In genomic region chr20:46220808-46221207, GRCh38 we compare ENCODE assay signal across 11 cellular contexts.
DNase-seq lines count a peak whose midpoint lies in the region; ATAC-seq and TF ChIP-seq lines count a peak whose summit lies in the region.
"Had no signal": no experiment of that assay in that cellular context is flagged by ENCODE, and none has a peak within 500 bp of the region (broad histone marks: within the 10 kb centered on the region; RNA-seq: fewer than 3 reads in every experiment).

No MANE protein-coding gene starts in this region.

- no peaks in the 10 kb centered on the region for H3K9me3 Mint-ChIP-seq in endothelial cell (ENCODE audit: unreplicated experiment)
- H3K9me3 Mint-ChIP-seq: activated T-helper 17 cell treated with anti-CD3 and anti-CD28 coated beads, Interleukin-2, amount 50 U/mL, for 72 hours; dendritic cell treated with granulocyte-macrophage colony-stimulating factor and Interleukin-4, amounts not matched to agents 40 ng/mL and 50 ng/mL, for 4 days had no signal

- H3K4me3 ChIP-seq in ectodermal cell (ENCODE audit: insufficient read depth, low read depth, low read length) (no peak overlapping the region), stomach (no peak overlapping the region)

- H3K4me3 Mint-ChIP-seq in endothelial cell (ENCODE audit: unreplicated experiment), result no peak overlapping the region
- H3K4me3 Mint-ChIP-seq: activated T-helper 17 cell treated with anti-CD3 and anti-CD28 coated beads, Interleukin-2, amount 50 U/mL, for 72 hours; dendritic cell treated with granulocyte-macrophage colony-stimulating factor and Interleukin-4, amounts not matched to agents 40 ng/mL and 50 ng/mL, for 4 days had no signal

- no peak for ATAC-seq in GM21390 (IDR thresholded peaks at IDR 0.05; ENCODE audit: unreplicated experiment)
- ATAC-seq: activated T-helper 17 cell treated with anti-CD3 and anti-CD28 coated beads, Interleukin-2, amount 50 U/mL, for 72 hours had no signal

- no peaks in the 10 kb centered on the region for H3K36me3 ChIP-seq in ectodermal cell (ENCODE audit: control insufficient read depth, insufficient read depth, low read length)
- H3K36me3 ChIP-seq in stomach, result no peaks in the 10 kb centered on the region

- TF ChIP-seq CTCF in endothelial cell (IDR thresholded peaks at IDR 0.05; ENCODE audit: unreplicated experiment) (no peak), stomach (IDR thresholded peaks at IDR 0.05) (no peak)

- H3K36me3 Mint-ChIP-seq in endothelial cell (ENCODE audit: low read depth, unreplicated experiment), result no peaks in the 10 kb centered on the region

- H3K9me3 ChIP-seq in ectodermal cell (ENCODE audit: control insufficient read depth, low read length), result no peaks in the 10 kb centered on the region
- no peaks in the 10 kb centered on the region for H3K9me3 ChIP-seq in stomach

- no peak for TF ChIP-seq EP300 in stomach (IDR thresholded peaks at IDR 0.05)

- H3K27ac ChIP-seq in ectodermal cell (ENCODE audit: insufficient read depth, low read depth, low read length, poor library complexity, severe bottlenecking) (peak overlapping the region; percentile 84), stomach (no peak overlapping the region)

- H3K27ac Mint-ChIP-seq in endothelial cell (ENCODE audit: unreplicated experiment), result no peak overlapping the region
- H3K27ac Mint-ChIP-seq: activated T-helper 17 cell treated with anti-CD3 and anti-CD28 coated beads, Interleukin-2, amount 50 U/mL, for 72 hours; dendritic cell treated with granulocyte-macrophage colony-stimulating factor and Interleukin-4, amounts not matched to agents 40 ng/mL and 50 ng/mL, for 4 days had no signal

- DNase-seq in HK-2 (ENCODE audit: unreplicated experiment), result peak; percentile 19
- DNase-seq in NCI-H446 treated with DMSO at 0.1 percent for 48 hours (lab: John Stamatoyannopoulos, UW), result peak; percentile 77
- DNase-seq in renal cortical epithelial cell (ENCODE audit: low read depth), result peak; percentile 31
- DNase-seq in endothelial cell (ENCODE audit: low spot score), result no peak
- no peak for DNase-seq in stomach
- no peak for DNase-seq in activated CD8-positive, alpha-beta memory T cell treated with anti-CD3 and anti-CD28 coated beads, Interleukin-2, amount 50 U/mL, for 48 hours
- DNase-seq: T1000 had no signal

- 19% methylated on average over 6 of the region's 6 CpGs for WGBS in ectodermal cell, 2 experiments
- 35 to 58% (median 47%) methylated on average over 6 of the region's 6 CpGs for WGBS in stomach, 5 donors

- intact Hi-C loops in stomach (cut with DNase I; ENCODE audit: low total_unique reads), result no loop called here

- no peak for TF ChIP-seq POLR2A in stomach (IDR thresholded peaks at IDR 0.05)

- H3K27me3 Mint-ChIP-seq in endothelial cell (ENCODE audit: unreplicated experiment), result peaks cover 4% of the 10 kb centered on the region

- peaks cover 43% of the 10 kb centered on the region for H3K4me1 ChIP-seq in ectodermal cell (ENCODE audit: control insufficient read depth, insufficient read depth, low read length)
- peaks cover 0 to 22% (median 10%) of the 10 kb centered on the region in 4 donors for H3K4me1 ChIP-seq in stomach

- H3K27me3 ChIP-seq in ectodermal cell (ENCODE audit: control insufficient read depth, insufficient read depth, low read length, poor library complexity, severe bottlenecking) (no peaks in the 10 kb centered on the region), stomach (peaks cover 0 to 21% (median 7%) of the 10 kb centered on the region in 3 donors)

- H3K4me1 Mint-ChIP-seq in endothelial cell (ENCODE audit: unreplicated experiment), result peaks cover 11% of the 10 kb centered on the region
- H3K4me1 Mint-ChIP-seq: activated T-helper 17 cell treated with anti-CD3 and anti-CD28 coated beads, Interleukin-2, amount 50 U/mL, for 72 hours had no signal

Comparison
In these comparisons a context has a peak if more than half of its experiments do, and no peak if none do; other contexts are left out.
1. DNase-seq: peak in HK-2 (single experiment), NCI-H446 treated with DMSO at 0.1 percent for 48 hours (single experiment) and renal cortical epithelial cell (single experiment); none in endothelial cell (single experiment), stomach (single experiment) and activated CD8-positive, alpha-beta memory T cell treated with anti-CD3 and anti-CD28 coated beads, Interleukin-2, amount 50 U/mL, for 48 hours (single experiment).